Comparison of ENCODE assay signal across 12 cellular contexts in the genomic region with DNA sequence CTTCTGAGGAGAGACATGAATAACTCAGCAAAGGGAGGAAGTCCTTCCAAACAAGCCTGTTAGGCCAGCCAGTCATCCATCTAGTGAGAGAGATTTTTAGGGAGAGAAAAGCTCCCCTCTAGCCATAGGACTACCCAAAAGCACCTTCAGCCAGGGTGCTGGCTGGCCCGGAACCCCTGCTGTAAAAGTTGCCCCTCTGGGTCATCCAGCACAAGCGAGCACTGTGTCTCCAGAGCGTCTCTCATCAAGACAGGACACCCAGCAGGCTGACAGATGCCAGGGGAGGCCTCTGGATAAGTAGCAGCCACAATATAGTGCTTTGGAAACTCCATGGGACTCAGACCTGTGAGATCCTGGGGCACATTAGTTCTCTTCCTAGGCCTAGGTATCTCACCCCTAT. TPM values are rescaled to one million over a fixed set of nuclear protein-coding genes. Genes with fewer than 3 reads are reported as not detected.
A peak's percentile ranks its signal among the peaks of the same experiment; 100 is the strongest.
DNase-seq lines count a peak whose midpoint lies in the region; ATAC-seq and TF ChIP-seq lines count a peak whose summit lies in the region.
"Had no signal": no experiment of that assay in that cellular context is flagged by ENCODE, and none has a peak within 500 bp of the region (broad histone marks: within the 10 kb centered on the region; RNA-seq: fewer than 3 reads in every experiment).

No MANE protein-coding gene starts in this region.

- H4K91ac ChIP-seq in neuronal stem cell (ENCODE audit: low read depth, low read length, poor library complexity): no peak overlapping the region

- no peak overlapping the region for H3K23ac ChIP-seq in neuronal stem cell (ENCODE audit: low read depth, low read length, poor library complexity)

- peaks cover 19% of the 10 kb centered on the region for H3K36me3 Mint-ChIP-seq in activated T-cell treated with anti-CD3 and anti-CD28 coated beads, Interleukin-2, amount 50 U/mL, for 4 hours (ENCODE audit: insufficient read depth)

- H2BK5ac ChIP-seq in neuronal stem cell (ENCODE audit: low read length): no peak overlapping the region

- H2AFZ ChIP-seq in neuronal stem cell (ENCODE audit: low read length): peak overlapping the region; percentile 56

- peaks cover 99% of the 10 kb centered on the region for H3K4me1 ChIP-seq in left ventricle myocardium inferior
- peaks cover 21% of the 10 kb centered on the region for H3K4me1 ChIP-seq in colonic mucosa
- peaks cover 28 to 30% of the 10 kb centered on the region in 2 donors for H3K4me1 ChIP-seq in neuronal stem cell (ENCODE audit: control insufficient read depth in 2 of 2, insufficient read depth in 1 of 2, low read depth in 1 of 2, low read length in 2 of 2)
- peaks cover 0 to 9% of the 10 kb centered on the region in 2 donors for H3K4me1 ChIP-seq in uterus

- H2BK120ac ChIP-seq in neuronal stem cell (ENCODE audit: low read depth, low read length): no peak overlapping the region

- WGBS in neuronal stem cell (ENCODE audit: extremely low coverage in 2 of 2, insufficient read length in 2 of 2, insufficient replicate concordance in 1 of 2), 2 donors: no CpG with 5 or more reads among the region's 3 CpGs

- no peaks in the 10 kb centered on the region for H3K9me3 Mint-ChIP-seq in activated T-cell treated with anti-CD3 and anti-CD28 coated beads, Interleukin-2, amount 50 U/mL, for 4 hours
- H3K9me3 Mint-ChIP-seq: H9 had no signal

- H3K27me3 ChIP-seq in left ventricle myocardium inferior (ENCODE audit: low read depth): no peaks in the 10 kb centered on the region
- no peaks in the 10 kb centered on the region for H3K27me3 ChIP-seq in colonic mucosa
- H3K27me3 ChIP-seq in neuronal stem cell (ENCODE audit: control insufficient read depth in 3 of 3, insufficient read depth in 3 of 3, low read depth in 1 of 3, low read length in 3 of 3): no peaks in the 10 kb centered on the region
- no peaks in the 10 kb centered on the region for H3K27me3 ChIP-seq in uterus

- no peaks in the 10 kb centered on the region for H3K9me3 ChIP-seq in left ventricle myocardium inferior (replicated peaks)
- no peaks in the 10 kb centered on the region for H3K9me3 ChIP-seq in colonic mucosa
- H3K9me3 ChIP-seq in neuronal stem cell (replicated peaks in 1 of 2; ENCODE audit: control insufficient read depth in 2 of 2, insufficient read depth in 1 of 2, low read depth in 1 of 2, low read length in 2 of 2): peaks cover 0 to 4% of the 10 kb centered on the region in 2 donors
- H3K9me3 ChIP-seq in uterus: no peaks in the 10 kb centered on the region
- H3K9me3 ChIP-seq: mucosa of descending colon had no signal

- no peak overlapping the region for H3K4ac ChIP-seq in neuronal stem cell (ENCODE audit: low read length)

- H3K4me3 ChIP-seq in left ventricle myocardium inferior (no peak overlapping the region), colonic mucosa (no peak overlapping the region), neuronal stem cell (ENCODE audit: low read length in 2 of 2) (no peak overlapping the region), uterus (no peak overlapping the region)
- H3K4me3 ChIP-seq: mucosa of descending colon had no signal

- H3K18ac ChIP-seq in neuronal stem cell (ENCODE audit: low read length): peak overlapping the region; percentile 39

- peaks cover 19% of the 10 kb centered on the region for H3K4me1 Mint-ChIP-seq in activated T-cell treated with anti-CD3 and anti-CD28 coated beads, Interleukin-2, amount 50 U/mL, for 4 hours (ENCODE audit: low read depth)

- no peak overlapping the region for H3K9ac ChIP-seq in colonic mucosa (ENCODE audit: low read depth in 2 of 2, low read length in 2 of 2)
- no peak overlapping the region for H3K9ac ChIP-seq in neuronal stem cell (ENCODE audit: low read depth, low read length, poor library complexity)

- no peak overlapping the region for H3K14ac ChIP-seq in neuronal stem cell (ENCODE audit: low read length)

- peaks cover 27% of the 10 kb centered on the region for H3K36me3 ChIP-seq in left ventricle myocardium inferior
- no peaks in the 10 kb centered on the region for H3K36me3 ChIP-seq in colonic mucosa
- H3K36me3 ChIP-seq in neuronal stem cell (replicated peaks in 1 of 2; ENCODE audit: control insufficient read depth in 2 of 2, insufficient read depth in 2 of 2, low read length in 2 of 2): no peaks in the 10 kb centered on the region
- H3K36me3 ChIP-seq in uterus: no peaks in the 10 kb centered on the region

- peak overlapping the region; percentile 24 for H2BK15ac ChIP-seq in neuronal stem cell (ENCODE audit: low read length)

- no peaks in the 10 kb centered on the region for H3K27me3 Mint-ChIP-seq in activated T-cell treated with anti-CD3 and anti-CD28 coated beads, Interleukin-2, amount 50 U/mL, for 4 hours (ENCODE audit: low read depth)

- no peak overlapping the region for H2AK5ac ChIP-seq in neuronal stem cell (ENCODE audit: low read depth, low read length)

- intact Hi-C loops in left ventricle myocardium inferior (cut with micrococcal nuclease): no loop called here
- intact Hi-C loops in Right ventricle myocardium inferior (cut with DNase I): no loop called here
- intact Hi-C loops in colonic mucosa (cut with DNase I): no loop called here
- intact Hi-C loops in uterus (cut with DNase I; ENCODE audit: low total_unique reads): no loop called here

- H3K4me2 ChIP-seq in neuronal stem cell (ENCODE audit: insufficient read depth, low read length, poor library complexity, severe bottlenecking): no peak overlapping the region

- no peaks in the 10 kb centered on the region for H3K79me1 ChIP-seq in neuronal stem cell (ENCODE audit: low read depth, low read length)

- TF ChIP-seq CTCF in left ventricle myocardium inferior (IDR thresholded peaks at IDR 0.05; ENCODE audit: borderline replicate concordance) (no peak), colonic mucosa (IDR thresholded peaks at IDR 0.05) (no peak), uterus (IDR thresholded peaks at IDR 0.05) (no peak)

- no peak overlapping the region for H2BK12ac ChIP-seq in neuronal stem cell (ENCODE audit: low read length)

- H4K8ac ChIP-seq in neuronal stem cell (ENCODE audit: low read depth, low read length): no peak overlapping the region

- peak overlapping the region; percentile 86 for H3K27ac ChIP-seq in left ventricle myocardium inferior (replicated peaks)
- H3K27ac ChIP-seq in colonic mucosa: peak overlapping the region; percentile 15
- H3K27ac ChIP-seq in neuronal stem cell (replicated peaks; ENCODE audit: low read length): no peak overlapping the region
- H3K27ac ChIP-seq in uterus: peak overlapping the region; percentile 50 to 69

- DNase-seq in left ventricle myocardium inferior: no peak
- DNase-seq in Right ventricle myocardium inferior (ENCODE audit: missing footprints): no peak
- DNase-seq in colonic mucosa: no peak
- no peak for DNase-seq in neuronal stem cell (ENCODE audit: low spot score)
- DNase-seq in uterus: no peak
- no peak for DNase-seq in cerebellar nuclear complex (lab: John Stamatoyannopoulos, UW)
- DNase-seq in activated T-cell treated with anti-CD3 and anti-CD28 coated beads, Interleukin-2, amount 50 U/mL, for 4 hours: no peak
- no peak for DNase-seq in mesenteric fat pad (ENCODE audit: low spot score)
- DNase-seq: H9; mucosa of descending colon; NCI-H774; stimulated activated CD4-positive, alpha-beta T cell treated with anti-CD3 and anti-CD28 coated beads, Interleukin-2, amount 100 ng/mL, for 24 hours had no signal

- no peak for ATAC-seq in Right ventricle myocardium inferior
- ATAC-seq in activated T-cell treated with anti-CD3 and anti-CD28 coated beads, Interleukin-2, amount 50 U/mL, for 4 hours: no peak
- ATAC-seq: mucosa of descending colon had no signal

- no peak for TF ChIP-seq POLR2A in uterus (IDR thresholded peaks at IDR 0.05)

- H3K4me3 Mint-ChIP-seq in activated T-cell treated with anti-CD3 and anti-CD28 coated beads, Interleukin-2, amount 50 U/mL, for 4 hours: no peak overlapping the region
- H3K4me3 Mint-ChIP-seq: H9 had no signal

RNA-seq across cellular contexts. Expression of a gene that starts 24.5 kb away (rescaled TPM):
- total RNA-seq in left ventricle myocardium inferior (123 TPM), Right ventricle myocardium inferior (212 TPM), colonic mucosa (100 to 1,000 TPM; 813 to 816 TPM), uterus (100 to 1,000 TPM; 376 to 811 (median 549) TPM), mesenteric fat pad (1,205 TPM)
- 93.2 TPM for polyA plus RNA-seq in neuronal stem cell (2013, experiment 1 of 2)
- polyA plus RNA-seq in neuronal stem cell (2013, experiment 2 of 2): 92.4 TPM
- 100 to 1,000 TPM in 1 of 3 donors, 10 to 100 TPM in 2; 60.6 to 104 (median 75.1) TPM for total RNA-seq in activated T-cell treated with anti-CD3 and anti-CD28 coated beads, Interleukin-2, amount 50 U/mL, for 4 hours
